6 cellular contexts compared by ENCODE assay signal in the genomic region with DNA sequence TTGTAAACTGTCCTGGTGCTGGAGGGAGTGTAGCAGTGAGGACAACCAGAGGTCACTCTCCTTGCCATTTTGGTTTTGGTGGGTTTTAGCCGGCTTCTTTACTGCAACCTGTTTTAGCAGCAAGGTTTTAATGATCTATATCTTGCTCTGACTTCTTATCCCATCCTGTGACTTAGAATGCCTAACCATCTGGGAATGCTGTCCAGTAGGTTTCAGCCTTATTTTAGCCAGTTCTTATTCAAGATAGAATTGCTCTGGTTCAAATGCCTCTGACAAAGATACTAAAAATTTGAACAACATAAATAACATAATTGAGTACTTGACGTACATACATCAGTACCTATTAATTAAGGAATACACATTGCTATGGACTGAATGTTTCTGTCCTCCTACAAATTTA.
"Had no signal": no experiment of that assay in that cellular context is flagged by ENCODE, and none has a peak within 500 bp of the region (broad histone marks: within the 10 kb centered on the region; RNA-seq: fewer than 3 reads in every experiment).

No MANE protein-coding gene starts in this region.

- H3K27me3 Mint-ChIP-seq: IgD-negative memory B cell had no signal

- H3K4me1 Mint-ChIP-seq: IgD-negative memory B cell had no signal

- H3K27ac Mint-ChIP-seq: IgD-negative memory B cell had no signal

- DNase-seq: IMR-90, KBM-7 had no signal

- H3K27ac ChIP-seq: HL-60 had no signal

- H3K4me3 Mint-ChIP-seq: IgD-negative memory B cell had no signal

- ATAC-seq: HepG2, K562 had no signal

- H3K4me3 ChIP-seq: K562 had no signal
